20 cellular contexts compared by ENCODE assay signal in genomic region chr4:17763931-17764330, GRCh38. TPM values are rescaled to one million over a fixed set of nuclear protein-coding genes. Genes with fewer than 3 reads are reported as not detected.
"Had no signal": no experiment of that assay in that cellular context is flagged by ENCODE, and none has a peak within 500 bp of the region (broad histone marks: within the 10 kb centered on the region; RNA-seq: fewer than 3 reads in every experiment).

No MANE protein-coding gene starts in this region.

- H3K4me3 Mint-ChIP-seq: activated naive CD4-positive, alpha-beta T cell treated with anti-CD3 and anti-CD28 coated beads for 36 hours; activated T-cell treated with anti-CD3 and anti-CD28 coated beads, Interleukin-2, amount 50 U/mL, for 4 hours; central memory CD8-positive, alpha-beta T cell; natural killer cell treated with Interleukin-12 subunit alpha and Interleukin-12 subunit beta and Interleukin-15 and Interleukin-18, amount 100 ng/mL, for 72 hours had no signal

- FAIRE-seq: islet of Langerhans had no signal

- H3K27ac Mint-ChIP-seq: activated naive CD4-positive, alpha-beta T cell treated with anti-CD3 and anti-CD28 coated beads for 36 hours; natural killer cell treated with Interleukin-12 subunit alpha and Interleukin-12 subunit beta and Interleukin-15 and Interleukin-18, amount 100 ng/mL, for 72 hours had no signal

- ATAC-seq: activated T-cell treated with anti-CD3 and anti-CD28 coated beads, Interleukin-2, amount 50 U/mL, for 4 hours; left cardiac atrium; lower lobe of right lung; natural killer cell treated with Interleukin-12 subunit alpha and Interleukin-12 subunit beta and Interleukin-15 and Interleukin-18, amount 100 ng/mL, for 72 hours had no signal

- H3K9me3 Mint-ChIP-seq: activated naive CD4-positive, alpha-beta T cell treated with anti-CD3 and anti-CD28 coated beads for 36 hours; activated T-cell treated with anti-CD3 and anti-CD28 coated beads, Interleukin-2, amount 50 U/mL, for 4 hours; central memory CD8-positive, alpha-beta T cell; natural killer cell treated with Interleukin-12 subunit alpha and Interleukin-12 subunit beta and Interleukin-15 and Interleukin-18, amount 100 ng/mL, for 72 hours had no signal

- DNase-seq: activated CD4-positive, alpha-beta T cell treated with anti-CD3 and anti-CD28 coated beads, Interleukin-2, amount 50 U/mL, for 1 hour; activated CD4-positive, CD25-positive, alpha-beta regulatory T cell treated with anti-CD3 and anti-CD28 coated beads, Interleukin-2, amount 50 U/mL, for 72 hours; activated CD8-positive, alpha-beta memory T cell treated with anti-CD3 and anti-CD28 coated beads, Interleukin-2, amount 50 U/mL, for 4 hours; activated naive CD4-positive, alpha-beta T cell treated with anti-CD3 and anti-CD28 coated beads for 36 hours; activated T-cell treated with anti-CD3 and anti-CD28 coated beads, Interleukin-2, amount 50 U/mL, for 4 hours; aorta; colonic mucosa; left cardiac atrium; lower lobe of right lung; sigmoid colon; spleen; stimulated activated CD8-positive, alpha-beta memory T cell treated with anti-CD3 and anti-CD28 coated beads, Interleukin-4, amount 100 ng/mL, for 48 hours; stimulated activated naive CD4-positive, alpha-beta T cell treated with Interleukin-2 at 50 U/mL for 16 hours; tibial artery had no signal

RNA-seq across cellular contexts. Expression of gene FAM184B, which starts 17.5 kb away (rescaled TPM):
- total RNA-seq: activated naive CD4-positive, alpha-beta T cell treated with anti-CD3 and anti-CD28 coated beads for 36 hours; aorta; hepatocyte; mesenteric fat pad; natural killer cell treated with Interleukin-12 subunit alpha and Interleukin-12 subunit beta and Interleukin-15 and Interleukin-18, amount 100 ng/mL, for 72 hours; sigmoid colon; spleen; subcutaneous adipose tissue had no signal
